Comparison of ENCODE assay signal across 1 cellular context in the genomic region with DNA sequence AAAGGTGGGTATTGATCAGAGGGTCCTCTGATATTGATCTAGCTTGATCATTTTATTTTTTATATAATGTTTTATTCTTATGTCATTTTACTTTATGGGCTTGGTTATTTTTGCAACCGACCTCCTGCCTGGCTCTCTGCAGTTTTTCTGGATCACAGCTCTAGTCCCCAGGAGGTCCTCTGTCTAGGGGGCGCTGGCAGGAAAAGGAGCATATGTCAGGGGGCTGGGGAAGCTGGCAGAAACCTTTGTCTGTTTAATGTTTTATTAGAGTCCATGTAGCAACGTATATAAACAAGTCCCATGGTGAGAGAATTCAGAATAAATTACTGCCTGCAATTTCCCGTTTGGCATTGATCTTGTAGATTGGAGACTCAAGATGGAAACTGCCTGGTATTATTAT.
TF ChIP-seq lines count a peak whose summit lies in the region.

No MANE protein-coding gene starts in this region.

TF ChIP-seq in A549, 52 proteins besides CTCF, POLR2A, EP300 and RAD21 (continued from another document):
- TF ChIP-seq CHD4 (IDR thresholded peaks at IDR 0.05; ENCODE audit: borderline replicate concordance), result no peak
- TF ChIP-seq CBX2 (IDR thresholded peaks at IDR 0.05; ENCODE audit: borderline replicate concordance, low read depth), result no peak
- TF ChIP-seq MAZ (IDR thresholded peaks at IDR 0.05; ENCODE audit: borderline replicate concordance, low read depth, low read length), result no peak
- no peak for TF ChIP-seq PHF8 (IDR thresholded peaks at IDR 0.05; ENCODE audit: borderline replicate concordance, low read depth)
